8 cellular contexts compared by ENCODE assay signal in the genomic region with DNA sequence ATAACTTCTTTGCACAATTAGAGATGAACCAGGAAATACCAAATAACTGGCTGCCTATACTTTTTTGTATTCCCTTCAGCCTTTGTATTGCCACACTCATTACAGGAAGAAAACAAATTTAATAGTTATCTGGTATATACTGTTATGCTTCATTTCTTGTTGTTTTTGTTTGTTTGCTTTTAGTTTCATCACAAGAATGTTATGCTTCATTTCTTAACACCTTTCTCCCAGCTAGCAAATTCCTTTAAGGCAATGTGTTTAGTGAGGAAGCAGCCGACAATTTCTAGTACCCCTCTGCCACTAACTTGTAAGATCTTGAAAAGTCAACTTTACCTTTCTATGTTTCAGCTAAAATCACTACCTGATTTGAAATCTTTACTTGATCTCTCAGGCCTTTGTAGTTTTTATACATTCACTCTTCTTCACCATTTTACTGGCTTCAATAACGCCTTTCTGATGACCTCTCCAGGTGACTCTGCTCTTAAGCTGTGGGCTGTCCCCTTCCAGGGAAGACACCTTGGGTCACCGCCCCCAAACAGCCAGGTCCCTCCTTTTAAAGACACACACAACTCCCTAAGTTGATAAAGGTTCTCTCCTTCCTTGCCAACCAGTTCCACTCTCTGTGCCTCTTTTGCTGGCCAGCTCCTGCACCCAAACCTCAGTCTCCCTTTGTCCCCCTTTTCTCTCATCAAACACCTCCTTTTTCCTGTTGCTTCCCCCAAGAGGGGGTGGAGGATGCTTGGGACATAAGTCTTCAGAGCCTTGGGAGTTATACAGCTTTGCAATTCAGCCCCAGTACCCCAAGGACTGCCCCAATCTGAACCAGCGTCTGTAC. TPM values are rescaled to one million over a fixed set of nuclear protein-coding genes. Genes with fewer than 3 reads are reported as not detected.
A peak's percentile ranks its signal among the peaks of the same experiment; 100 is the strongest.
DNase-seq lines count a peak whose midpoint lies in the region; ATAC-seq and TF ChIP-seq lines count a peak whose summit lies in the region.

No MANE protein-coding gene starts in this region.

- H3K9me3 Mint-ChIP-seq in dendritic cell treated with granulocyte-macrophage colony-stimulating factor and Interleukin-4, amounts not matched to agents 40 ng/mL and 50 ng/mL, for 4 days, result no peaks in the 10 kb centered on the region

- peak overlapping the region; percentile 82 to 94 (median 88) for H3K4me3 ChIP-seq in right lobe of liver

- peak overlapping the region; percentile 72 to 94 (median 90) for H3K27ac ChIP-seq in right lobe of liver

- peaks cover 0 to 34% (median 6%) of the 10 kb centered on the region in 4 donors for H3K4me1 ChIP-seq in right lobe of liver

- H3K4me1 Mint-ChIP-seq in dendritic cell treated with granulocyte-macrophage colony-stimulating factor and Interleukin-4, amounts not matched to agents 40 ng/mL and 50 ng/mL, for 4 days (ENCODE audit: low read depth), result peaks cover 43% of the 10 kb centered on the region

- DNase-seq in GM13977 (ENCODE audit: low spot score), result peak; percentile 76
- DNase-seq in NCI-H345 treated with DMSO at 0.1 percent for 48 hours (lab: John Stamatoyannopoulos, UW; ENCODE audit: unreplicated experiment), result peak; percentile 72
- peak; percentile 71 to 80 for DNase-seq in activated CD4-positive, alpha-beta T cell treated with anti-CD3 and anti-CD28 coated beads for 4 hours
- peak; percentile 74 to 85 (median 80) for DNase-seq in right lobe of liver
- DNase-seq in stimulated activated CD4-positive, alpha-beta T cell treated with anti-CD3 and anti-CD28 coated beads, TNF-alpha, amount 100 ng/mL, for 4 hours (ENCODE audit: low read depth in 3 of 3), result peak; percentile 50 to 60 (median 59)

- H3K9me3 ChIP-seq in right lobe of liver, result no peaks in the 10 kb centered on the region

- peaks cover 20% of the 10 kb centered on the region for H3K36me3 Mint-ChIP-seq in dendritic cell treated with granulocyte-macrophage colony-stimulating factor and Interleukin-4, amounts not matched to agents 40 ng/mL and 50 ng/mL, for 4 days (ENCODE audit: low read depth)

- H3K27me3 Mint-ChIP-seq in dendritic cell treated with granulocyte-macrophage colony-stimulating factor and Interleukin-4, amounts not matched to agents 40 ng/mL and 50 ng/mL, for 4 days, result no peaks in the 10 kb centered on the region

- H3K36me3 ChIP-seq in right lobe of liver, result no peaks in the 10 kb centered on the region

- ATAC-seq in HG03159 (IDR thresholded peaks at IDR 0.05; ENCODE audit: unreplicated experiment), result peak; percentile 48
- ATAC-seq in right lobe of liver, result peak; percentile 77 to 85 (median 81)
- ATAC-seq in HG02571 (IDR thresholded peaks at IDR 0.05; ENCODE audit: unreplicated experiment), result no peak

- TF ChIP-seq POLR2A in right lobe of liver (IDR thresholded peaks at IDR 0.05), result peak; percentile 57

- in situ Hi-C loops in GM13977 (cut with MboI; ENCODE audit: low pct_unique_long_range_greater_than_20kb, low sequenced_read_pairs, unreplicated experiment), result no loop called here

- WGBS in right lobe of liver (ENCODE audit: insufficient coverage, low coverage, low lambda C conversion rate, missing lambda C conversion rate), result 4% methylated on average over 4 of the region's 4 CpGs

- H3K27me3 ChIP-seq in right lobe of liver, result no peaks in the 10 kb centered on the region

- no peak for TF ChIP-seq CTCF in GM13977 (IDR thresholded peaks at IDR 0.05; ENCODE audit: extremely low read depth, insufficient read depth, missing control alignments)
- no peak for TF ChIP-seq CTCF in right lobe of liver (IDR thresholded peaks at IDR 0.05)

- intact Hi-C loops in dendritic cell treated with granulocyte-macrophage colony-stimulating factor and Interleukin-4, amounts not matched to agents 40 ng/mL and 50 ng/mL, for 4 days (cut with micrococcal nuclease), result loop anchor here (2.0 kb wide), 1 partner anchor 51 kb away; no protein-coding TSS in a partner anchor
- intact Hi-C loops in right lobe of liver (cut with DNase I), result no loop called here

- H3K4me3 Mint-ChIP-seq in dendritic cell treated with granulocyte-macrophage colony-stimulating factor and Interleukin-4, amounts not matched to agents 40 ng/mL and 50 ng/mL, for 4 days, result peak overlapping the region; percentile 95

- peak overlapping the region; percentile 89 for H3K27ac Mint-ChIP-seq in dendritic cell treated with granulocyte-macrophage colony-stimulating factor and Interleukin-4, amounts not matched to agents 40 ng/mL and 50 ng/mL, for 4 days

RNA-seq across cellular contexts. Expression of a gene that starts 1.2 kb away (rescaled TPM):
- 10 to 100 TPM in 5 of 6 experiments, 1 to 10 TPM in 1; 10.0 to 12.9 (median 11.1) TPM for total RNA-seq in right lobe of liver

RNA-seq across cellular contexts. Expression of a gene that starts 48.4 kb away (rescaled TPM):
- 10 to 100 TPM in 2 of 6 experiments, 1 to 10 TPM in 4; 4.8 to 13.3 (median 9.4) TPM for total RNA-seq in right lobe of liver

RNA-seq across cellular contexts. Expression of a gene that starts 52.2 kb away (rescaled TPM):
- total RNA-seq in right lobe of liver, result 100 to 1,000 TPM in 1 of 6 experiments, 10 to 100 TPM in 5; 21.9 to 118 (median 45.7) TPM
